ENCODE assay signal across 10 cellular contexts in genomic region chr2:106566050-106566449, GRCh38.
DNase-seq lines count a peak whose midpoint lies in the region; ATAC-seq, FAIRE-seq and TF ChIP-seq lines count a peak whose summit lies in the region.
"Had no signal": no experiment of that assay in that cellular context is flagged by ENCODE, and none has a peak within 500 bp of the region (broad histone marks: within the 10 kb centered on the region; RNA-seq: fewer than 3 reads in every experiment).

No MANE protein-coding gene starts in this region.

- no peak overlapping the region for H3K18ac ChIP-seq in trophoblast cell (ENCODE audit: low read length)

- no peaks in the 10 kb centered on the region for H3K27me3 ChIP-seq in trophoblast cell (ENCODE audit: insufficient read depth, low read length)

- H3K27ac Mint-ChIP-seq in brain = peak overlapping the region in 4 of 5 experiments; percentile 47 to 98 (median 84)

- no peak overlapping the region for H2BK5ac ChIP-seq in trophoblast cell (ENCODE audit: low read depth, low read length, poor library complexity)

- H2BK12ac ChIP-seq in trophoblast cell (ENCODE audit: low read length) = peak overlapping the region; percentile 23

- no peak for FAIRE-seq in A549 (lab: Jason Lieb, UNC)

- peak; percentile 51 to 69; a peak in 3 of 6 replicates for ATAC-seq in A549
- ATAC-seq in HG03521 (IDR thresholded peaks at IDR 0.05; ENCODE audit: unreplicated experiment) = no peak
- no peak for ATAC-seq in HG02759 (IDR thresholded peaks at IDR 0.05; ENCODE audit: unreplicated experiment)

- H3K4me2 ChIP-seq in A549 = 0 out of 3 replicates have a peak overlapping the region, but pooled peaks have one; percentile 26
- H3K4me2 ChIP-seq in trophoblast cell (ENCODE audit: low read length) = peak overlapping the region; percentile 6

- no peak for TF ChIP-seq RAD21 in A549 (conservative IDR thresholded peaks at IDR 0.05 in 1 of 2, IDR thresholded peaks at IDR 0.05 in 1 of 2)

- peak overlapping the region; percentile 56 for H3K14ac ChIP-seq in trophoblast cell (ENCODE audit: low read length)

- no peak overlapping the region for H3K4ac ChIP-seq in trophoblast cell (ENCODE audit: low read depth, low read length)

- intact Hi-C loops in head of caudate nucleus (cut with DNase I) = no loop called here

- H3K4me1 Mint-ChIP-seq in brain = peaks cover 47% of the 10 kb centered on the region

- no peak overlapping the region for H3K9ac ChIP-seq in trophoblast cell (ENCODE audit: low read length)

- TF ChIP-seq CTCF in A549 (IDR thresholded peaks at IDR 0.05) (no peak), brain (conservative IDR thresholded peaks at IDR 0.05) (no peak)

- H3K79me2 ChIP-seq in trophoblast cell (ENCODE audit: control insufficient read depth, insufficient read depth, low read length, poor library complexity) = no peaks in the 10 kb centered on the region

- no peak overlapping the region for H4K12ac ChIP-seq in trophoblast cell (ENCODE audit: low read depth, low read length)

- 12% methylated on average over 6 of the region's 6 CpGs for WGBS in A549 (ENCODE audit: missing lambda C conversion rate)
- WGBS in trophoblast cell (ENCODE audit: extremely low coverage, insufficient coverage, insufficient read length) = no CpG with 5 or more reads among the region's 6 CpGs

- H2AK5ac ChIP-seq in trophoblast cell (ENCODE audit: low read length) = peak overlapping the region; percentile 39

- TF ChIP-seq EP300 in A549 (IDR thresholded peaks at IDR 0.05) = no peak

- H3K9me3 ChIP-seq in A549 = no peaks in the 10 kb centered on the region
- H3K9me3 ChIP-seq in trophoblast cell (ENCODE audit: insufficient read depth, low read depth, low read length) = peaks cover 5% of the 10 kb centered on the region
- H3K9me3 ChIP-seq: neutrophil had no signal

- peak overlapping the region; percentile 16 for H4K91ac ChIP-seq in trophoblast cell (ENCODE audit: low read depth, low read length)

- peak overlapping the region; percentile 14 to 62 (median 23) for H3K4me3 Mint-ChIP-seq in brain

- DNase-seq in A549 (ENCODE audit: low read depth in 1 of 2, low spot score in 1 of 2) (peak in 1 of 2 experiments; percentile 10), EH (ENCODE audit: low read depth) (peak; percentile 12), trophoblast cell (no peak), head of caudate nucleus (no peak), hippocampal formation (lab: John Stamatoyannopoulos, UW) (no peak)
- DNase-seq: NCI-H510A treated with DMSO at 0.1 percent for 48 hours had no signal

- H3K4me1 ChIP-seq in A549 = peaks cover 3% of the 10 kb centered on the region; the same call in 1 of the 3 replicates
- H3K4me1 ChIP-seq in trophoblast cell (ENCODE audit: control insufficient read depth in 1 of 2, insufficient read depth in 2 of 2, low read length in 2 of 2) = peaks cover 4 to 10% of the 10 kb centered on the region in 2 experiments

- peak overlapping the region; percentile 20 for H4K8ac ChIP-seq in trophoblast cell (ENCODE audit: low read depth, low read length)

- H3K27ac ChIP-seq in A549 = no peak overlapping the region
- H3K27ac ChIP-seq in trophoblast cell (ENCODE audit: low read depth, low read length) = no peak overlapping the region
- H3K27ac ChIP-seq: neutrophil had no signal

- no peak overlapping the region for H3K4me3 ChIP-seq in A549
- no peak overlapping the region for H3K4me3 ChIP-seq in trophoblast cell (ENCODE audit: low read depth, low read length)

- H3K9me3 Mint-ChIP-seq in brain = peaks cover 0 to 6% (median 0%) of the 10 kb centered on the region in 5 experiments

- CTCF ChIA-PET in A549 (lab: Yijun Ruan, JAX) = interaction anchor here (0.6 to 2.9 kb wide), 2 partner anchors 16 to 23 kb away, joined by 3 to 22 read pairs; no protein-coding TSS in a partner anchor

- TF ChIP-seq POLR2A in A549 (IDR thresholded peaks at IDR 0.05; ENCODE audit: low read length) = no peak

- no peak overlapping the region for H2BK120ac ChIP-seq in trophoblast cell (ENCODE audit: insufficient read depth, low read length, poor library complexity)

- peaks cover 3% of the 10 kb centered on the region for H3K27me3 Mint-ChIP-seq in brain

- POLR2A ChIA-PET in A549 (lab: Yijun Ruan, JAX) = no interaction called here

- H2AFZ ChIP-seq in trophoblast cell (ENCODE audit: insufficient read depth, low read length, poor library complexity) = no peak overlapping the region

- H3K36me3 ChIP-seq in trophoblast cell (ENCODE audit: control insufficient read depth in 1 of 2, insufficient read depth in 2 of 2, low read length in 2 of 2) = no peaks in the 10 kb centered on the region
- H3K36me3 ChIP-seq: neutrophil had no signal

- H3K36me3 Mint-ChIP-seq in brain = no peaks in the 10 kb centered on the region

- no peak overlapping the region for H3K23ac ChIP-seq in trophoblast cell (ENCODE audit: low read length)

- H3K79me1 ChIP-seq in trophoblast cell (ENCODE audit: low read length) = peaks cover 2% of the 10 kb centered on the region

TF ChIP-seq in A549, 52 proteins besides CTCF, POLR2A, EP300 and RAD21:
- TF ChIP-seq USF2 (IDR thresholded peaks at IDR 0.05) (0 out of 2 replicates have a peak, but pooled peaks have one; percentile 11), RARB (CRISPR knock-in tag; IDR thresholded peaks at IDR 0.05) (no peak)

Comparison
In these comparisons a context has a peak if more than half of its experiments do, and no peak if none do; other contexts are left out.
1. ATAC-seq: peak in A549 (2 of 2); none in HG03521 (single experiment) and HG02759 (single experiment).